In genomic region chr6:141483561-141484061, GRCh38 we compare ENCODE assay signal across 8 cellular contexts.
DNase-seq lines count a peak whose midpoint lies in the region; ATAC-seq, FAIRE-seq and TF ChIP-seq lines count a peak whose summit lies in the region.

No MANE protein-coding gene starts in this region.

- H2AFZ ChIP-seq in keratinocyte (ENCODE audit: control insufficient read depth, low read length) (peak overlapping the region; percentile 50), H9 (ENCODE audit: low read length) (no peak overlapping the region)

- H2BK15ac ChIP-seq in H9 (ENCODE audit: low read depth, low read length) = no peak overlapping the region

- peak; percentile 99 for ATAC-seq in CD4-positive, CD25-positive, alpha-beta regulatory T cell (ENCODE audit: low read depth in 2 of 2)
- ATAC-seq in GM19463 (IDR thresholded peaks at IDR 0.05; ENCODE audit: unreplicated experiment) (peak; percentile 88), HG03575 (IDR thresholded peaks at IDR 0.05; ENCODE audit: extremely low read depth, insufficient number of reproducible peaks, low FRiP score, unreplicated experiment) (peak; percentile 82)

- H3K4ac ChIP-seq in H9 (ENCODE audit: low read depth, low read length) = no peak overlapping the region

- no peaks in the 10 kb centered on the region for H3K23me2 ChIP-seq in H9 (ENCODE audit: insufficient read length, low read depth, low read length, poor library complexity, severe bottlenecking)

- H3K4me1 Mint-ChIP-seq in CD4-positive, CD25-positive, alpha-beta regulatory T cell = peaks cover 22 to 55% (median 41%) of the 10 kb centered on the region in 4 donors
- H3K4me1 Mint-ChIP-seq in H9 = peaks cover 4 to 9% of the 10 kb centered on the region in 2 experiments

- H3K36me3 ChIP-seq in CD4-positive, CD25-positive, alpha-beta regulatory T cell (ENCODE audit: control insufficient read depth, insufficient read depth, low read length) = no peaks in the 10 kb centered on the region
- no peaks in the 10 kb centered on the region for H3K36me3 ChIP-seq in keratinocyte (ENCODE audit: control insufficient read depth in 2 of 2, extremely low read depth in 1 of 2, insufficient read depth in 2 of 2, low read length in 2 of 2)

- H3K9ac ChIP-seq in keratinocyte (ENCODE audit: control insufficient read depth, extremely low read depth, insufficient read depth, low read length) (no peak overlapping the region), H9 (ENCODE audit: extremely low read depth, insufficient read length, low read length) (no peak overlapping the region)

- H3K4me3 Mint-ChIP-seq in CD4-positive, CD25-positive, alpha-beta regulatory T cell = peak overlapping the region; percentile 45 to 92 (median 82)
- H3K4me3 Mint-ChIP-seq in H9 = no peak overlapping the region

- H3K14ac ChIP-seq in H9 (ENCODE audit: insufficient read depth, low read length) = no peak overlapping the region

- H3K27ac Mint-ChIP-seq in CD4-positive, CD25-positive, alpha-beta regulatory T cell = peak overlapping the region; percentile 91 to 99 (median 98)
- no peak overlapping the region for H3K27ac Mint-ChIP-seq in H9

- peak overlapping the region; percentile 89 for H3K27ac ChIP-seq in CD4-positive, CD25-positive, alpha-beta regulatory T cell (ENCODE audit: insufficient read depth, low read length, poor library complexity, severe bottlenecking)
- H3K27ac ChIP-seq in keratinocyte (ENCODE audit: control insufficient read depth, insufficient read depth, low read length) (peak overlapping the region; percentile 39), H9 (ENCODE audit: insufficient read length, low read depth, low read length) (no peak overlapping the region)

- no peaks in the 10 kb centered on the region for H3K9me3 ChIP-seq in CD4-positive, CD25-positive, alpha-beta regulatory T cell (ENCODE audit: control insufficient read depth in 2 of 2, low read length in 2 of 2)
- H3K9me3 ChIP-seq in keratinocyte (ENCODE audit: control insufficient read depth, low read depth, low read length) = no peaks in the 10 kb centered on the region
- H3K9me3 ChIP-seq in H9 (ENCODE audit: control insufficient read depth, low read depth, low read length) = no peaks in the 10 kb centered on the region

- DNase-seq in CD4-positive, CD25-positive, alpha-beta regulatory T cell = peak; percentile 35 to 94 (median 84)
- DNase-seq in SHP77 (lab: John Stamatoyannopoulos, UW) (peak; percentile 24 to 71), keratinocyte (ENCODE audit: low read depth, low spot score) (peak; percentile 25), H9 (no peak)
- peak; percentile 22 for DNase-seq in activated naive CD8-positive, alpha-beta T cell treated with anti-CD3 and anti-CD28 coated beads, Interleukin-2, amount 50 U/mL, for 16 hours (ENCODE audit: low read depth, low spot score)
- DNase-seq in stimulated activated CD4-positive, alpha-beta T cell treated with anti-CD3 and anti-CD28 coated beads, TNF-alpha, amount 100 ng/mL, for 4 hours (ENCODE audit: low read depth in 3 of 3) = peak; percentile 1 to 36 (median 9)

- dilution Hi-C loops in keratinocyte (cut with MboI; ENCODE audit: extremely low pct_ligation_motif_present, low sequenced_read_pairs) = no loop called here

- FAIRE-seq in keratinocyte (lab: Jason Lieb, UNC) = peak; percentile 98

- H4K8ac ChIP-seq in H9 (replicated peaks; ENCODE audit: insufficient read length, low read depth, low read length) = no peak overlapping the region

- H2BK20ac ChIP-seq in H9 (ENCODE audit: low read depth, low read length, poor library complexity, severe bottlenecking) = no peak overlapping the region

- no peaks in the 10 kb centered on the region for H3K79me2 ChIP-seq in keratinocyte (ENCODE audit: control insufficient read depth, insufficient read depth, low read length)
- no peaks in the 10 kb centered on the region; the same call in 1 of the 2 replicates for H3K79me2 ChIP-seq in H9 (ENCODE audit: insufficient read depth, low read length)

- no peaks in the 10 kb centered on the region for H3K9me1 ChIP-seq in keratinocyte (ENCODE audit: control insufficient read depth, extremely low read depth, insufficient read depth, low read length)

- H4K5ac ChIP-seq in H9 (ENCODE audit: insufficient read length, low read depth, low read length) = no peak overlapping the region

- H3K79me1 ChIP-seq in H9 (ENCODE audit: insufficient read depth, low read depth, low read length, poor library complexity, severe bottlenecking) = no peaks in the 10 kb centered on the region

- H3K27me3 ChIP-seq in CD4-positive, CD25-positive, alpha-beta regulatory T cell (ENCODE audit: control insufficient read depth, insufficient read depth, low read length) = no peaks in the 10 kb centered on the region
- H3K27me3 ChIP-seq in keratinocyte (ENCODE audit: control insufficient read depth, extremely low read depth, insufficient read depth, low read length) (no peaks in the 10 kb centered on the region), H9 (ENCODE audit: insufficient read depth, low read length) (no peaks in the 10 kb centered on the region)

- H3K9me3 Mint-ChIP-seq in CD4-positive, CD25-positive, alpha-beta regulatory T cell = peaks cover 0 to 6% (median 0%) of the 10 kb centered on the region in 7 donors
- H3K9me3 Mint-ChIP-seq in H9 = peaks cover 0 to 3% of the 10 kb centered on the region in 2 experiments; a peak in 2 of 5 replicates

- no peak overlapping the region for H2AK5ac ChIP-seq in H9 (ENCODE audit: insufficient read length, low read length)

- no peak overlapping the region for H4K91ac ChIP-seq in H9 (ENCODE audit: insufficient read length, low read depth, low read length)

- H2BK120ac ChIP-seq in H9 (ENCODE audit: low read depth, low read length, poor library complexity, severe bottlenecking) = no peak overlapping the region

- no peak overlapping the region for H2BK12ac ChIP-seq in H9 (ENCODE audit: insufficient read length, low read depth, low read length)

- H3K23ac ChIP-seq in H9 (ENCODE audit: insufficient read length, low read depth, low read length) = no peak overlapping the region

- H3K4me2 ChIP-seq in keratinocyte (ENCODE audit: control insufficient read depth, extremely low read depth, insufficient read depth, low read depth, low read length) (peak overlapping the region; percentile 76), H9 (ENCODE audit: insufficient read depth, insufficient read length, low read length) (no peak overlapping the region)

- no peak overlapping the region for H3K56ac ChIP-seq in H9 (ENCODE audit: insufficient read length, low read depth, low read length)

- no peak overlapping the region for H3T11ph ChIP-seq in H9 (ENCODE audit: low read length)

- H3K4me3 ChIP-seq in CD4-positive, CD25-positive, alpha-beta regulatory T cell (ENCODE audit: low read depth, low read length) = peak overlapping the region; percentile 79
- H3K4me3 ChIP-seq in keratinocyte (ENCODE audit: control insufficient read depth in 2 of 3, extremely low read depth in 1 of 3, insufficient read depth in 2 of 3, low read depth in 1 of 3, low read length in 3 of 3) = peak overlapping the region in 2 of 3 experiments; percentile 40 to 63

- H2BK5ac ChIP-seq in H9 (ENCODE audit: insufficient read length, low read length) = no peak overlapping the region

- no peaks in the 10 kb centered on the region for H3K36me3 Mint-ChIP-seq in CD4-positive, CD25-positive, alpha-beta regulatory T cell
- peaks cover 0 to 3% (median 0%) of the 10 kb centered on the region in 3 experiments; a peak in 1 of 7 replicates for H3K36me3 Mint-ChIP-seq in H9 (ENCODE audit: insufficient read depth in 1 of 3, low read depth in 3 of 3)

- H3K18ac ChIP-seq in H9 (ENCODE audit: insufficient read length, low read depth, low read length) = no peak overlapping the region

- H4K20me1 ChIP-seq in keratinocyte (ENCODE audit: control insufficient read depth, extremely low read depth, insufficient read depth, low read length) (no peaks in the 10 kb centered on the region), H9 (ENCODE audit: control insufficient read depth, insufficient read depth, insufficient read length) (no peaks in the 10 kb centered on the region)

- TF ChIP-seq CTCF in keratinocyte (optimal IDR thresholded peaks at IDR 0.05 in 1 of 3, IDR thresholded peaks at IDR 0.05 in 1 of 3, conservative IDR thresholded peaks at IDR 0.05 in 1 of 3; ENCODE audit: extremely low read depth in 1 of 3, insufficient read depth in 2 of 3, low read length in 3 of 3) (no peak), H9 (conservative IDR thresholded peaks at IDR 0.05) (no peak)

- no peaks in the 10 kb centered on the region for H3K27me3 Mint-ChIP-seq in CD4-positive, CD25-positive, alpha-beta regulatory T cell
- H3K27me3 Mint-ChIP-seq in H9 (ENCODE audit: low read depth) = no peaks in the 10 kb centered on the region

- no CpG with 5 or more reads among the region's 5 CpGs for WGBS in H9 (ENCODE audit: extremely low coverage, insufficient read length, low lambda C conversion rate)

- H3K4me1 ChIP-seq in CD4-positive, CD25-positive, alpha-beta regulatory T cell (ENCODE audit: control insufficient read depth, insufficient read depth, low read length, poor library complexity, severe bottlenecking) = peaks cover 30% of the 10 kb centered on the region
- H3K4me1 ChIP-seq in keratinocyte (ENCODE audit: control insufficient read depth, extremely low read depth, insufficient read depth, low read length) = peaks cover 14% of the 10 kb centered on the region
- H3K4me1 ChIP-seq in H9 (ENCODE audit: insufficient read depth, low read length) = no peaks in the 10 kb centered on the region

Comparison
In these comparisons a context has a peak if more than half of its experiments do, and no peak if none do; other contexts are left out.
1. H3K27ac Mint-ChIP-seq: peak in CD4-positive, CD25-positive, alpha-beta regulatory T cell (3 of 3); none in H9 (0 of 3).
2. H3K4me3 Mint-ChIP-seq: peak in CD4-positive, CD25-positive, alpha-beta regulatory T cell (4 of 4); none in H9 (0 of 2).
3. Peak in every context shown above with its lines, with median percentiles within 50 percentile points of each other: ATAC-seq.